In the genomic region with DNA sequence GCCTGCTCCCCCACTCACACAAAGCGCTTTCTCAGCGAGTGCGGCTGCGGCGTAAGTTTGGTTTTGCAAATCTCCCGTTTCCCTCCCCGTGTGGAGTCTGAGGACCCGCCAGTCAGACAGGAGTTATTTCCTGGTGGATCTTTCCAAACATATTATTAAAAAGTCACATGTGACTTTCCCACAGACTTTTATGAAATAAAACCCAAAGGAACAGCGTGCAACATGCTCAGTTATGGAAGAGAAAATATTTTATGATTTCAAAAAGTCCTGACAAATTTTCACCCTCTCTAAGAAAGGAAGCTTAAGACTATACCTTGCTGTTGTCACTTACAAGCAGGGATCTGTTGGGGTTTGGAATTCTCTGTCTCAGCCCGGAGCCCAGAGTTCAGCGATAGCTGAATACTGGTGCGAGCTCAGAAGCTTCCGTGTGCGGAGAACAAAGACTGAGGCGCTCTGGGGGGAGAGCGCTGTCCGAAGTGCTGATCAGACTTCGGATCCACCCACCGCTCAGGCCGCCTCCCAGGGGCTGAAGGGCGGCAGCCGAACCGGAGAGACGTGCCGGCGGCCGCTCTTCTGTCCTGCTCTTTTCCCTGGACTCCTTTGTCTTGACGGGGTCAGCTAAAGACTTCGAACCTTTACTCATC, we compare ENCODE assay signal across 10 cellular contexts. TPM values are rescaled to one million over a fixed set of nuclear protein-coding genes. Genes with fewer than 3 reads are reported as not detected.
DNase-seq lines count a peak whose midpoint lies in the region; ATAC-seq and TF ChIP-seq lines count a peak whose summit lies in the region.
"Had no signal": no experiment of that assay in that cellular context is flagged by ENCODE, and none has a peak within 500 bp of the region (broad histone marks: within the 10 kb centered on the region; RNA-seq: fewer than 3 reads in every experiment).

No MANE protein-coding gene starts in this region.

- intact Hi-C loops in lower lobe of right lung (cut with DNase I) = no loop called here

- H3K4me3 ChIP-seq in brain microvascular endothelial cell (ENCODE audit: low read depth, low read length) (no peak overlapping the region), lower lobe of right lung (no peak overlapping the region)

- no peaks in the 10 kb centered on the region for H3K9me3 ChIP-seq in lower lobe of right lung

- peak; percentile 51 to 52 for ATAC-seq in lower lobe of right lung
- no peak for ATAC-seq in GM18867 (IDR thresholded peaks at IDR 0.05; ENCODE audit: unreplicated experiment)

- no peak overlapping the region for H3K27ac ChIP-seq in brain microvascular endothelial cell
- H3K27ac ChIP-seq in lower lobe of right lung = no peak overlapping the region

- no peaks in the 10 kb centered on the region for H3K4me1 ChIP-seq in lower lobe of right lung

- in situ Hi-C loops in GM13977 (cut with MboI; ENCODE audit: low pct_unique_long_range_greater_than_20kb, low sequenced_read_pairs, unreplicated experiment) (no loop called here), brain microvascular endothelial cell (cut with HindIII; ENCODE audit: low pct_ligation_motif_present, low sequenced_read_pairs) (no loop called here)

- no peaks in the 10 kb centered on the region for H3K36me3 ChIP-seq in brain microvascular endothelial cell (replicated peaks)
- H3K36me3 ChIP-seq in lower lobe of right lung = no peaks in the 10 kb centered on the region

- TF ChIP-seq CTCF in GM13977 (IDR thresholded peaks at IDR 0.05; ENCODE audit: extremely low read depth, insufficient read depth, missing control alignments) (no peak), brain microvascular endothelial cell (IDR thresholded peaks at IDR 0.05; ENCODE audit: low read depth, low read length, missing control alignments) (no peak), lower lobe of right lung (IDR thresholded peaks at IDR 0.05) (no peak)

- DNase-seq in GM13977 (ENCODE audit: low spot score) = peak; percentile 77
- DNase-seq in NCI-H460 (ENCODE audit: extremely low read depth, low read depth) = peak; percentile 53
- DNase-seq in brain microvascular endothelial cell = peak; percentile 12
- peak; percentile 49 for DNase-seq in lower lobe of right lung
- no peak for DNase-seq in COR-L47 (lab: John Stamatoyannopoulos, UW)
- DNase-seq in HT-29 (ENCODE audit: low spot score) = no peak
- no peak for DNase-seq in NCI-H774 (lab: John Stamatoyannopoulos, UW)

- H3K27me3 ChIP-seq in brain microvascular endothelial cell (replicated peaks) (peaks cover 27% of the 10 kb centered on the region), lower lobe of right lung (ENCODE audit: low read depth) (peaks cover 67% of the 10 kb centered on the region)

RNA-seq across cellular contexts. Expression of a gene that starts 2.5 kb away (rescaled TPM):
- not detected in 2 replicates for total RNA-seq in NCI-H460 (2014; rRNA removed; shearing (Covaris generic))
- polyA plus RNA-seq in NCI-H460 (2014; cell fraction: nucleus; rRNA removed) = not detected in 2 replicates
- total RNA-seq in lower lobe of right lung = not detected
- total RNA-seq in HT-29 (2014; rRNA removed; shearing (Covaris generic)) = 2.8 and 5.8 TPM in 2 replicates
- total RNA-seq: subcutaneous adipose tissue had no signal
- polyA plus RNA-seq: esophagus had no signal

RNA-seq across cellular contexts. Expression of a gene that starts 54.4 kb away (rescaled TPM):
- total RNA-seq in NCI-H460 (2014; rRNA removed; shearing (Covaris generic)) = not detected in 2 replicates
- not detected in 2 replicates for polyA plus RNA-seq in NCI-H460 (2014; cell fraction: nucleus; rRNA removed)
- total RNA-seq in lower lobe of right lung = not detected
- not detected in 2 replicates for total RNA-seq in HT-29 (2014; rRNA removed; shearing (Covaris generic))
- total RNA-seq: subcutaneous adipose tissue had no signal
- polyA plus RNA-seq: esophagus had no signal

Comparison
In these comparisons a context has a peak if more than half of its experiments do, and no peak if none do; other contexts are left out.
1. DNase-seq: peak in GM13977 (single experiment), NCI-H460 (single experiment), brain microvascular endothelial cell (single experiment) and lower lobe of right lung (single experiment); none in COR-L47 (single experiment), HT-29 (single experiment) and NCI-H774 (single experiment).